9 cellular contexts compared by ENCODE assay signal in the genomic region with DNA sequence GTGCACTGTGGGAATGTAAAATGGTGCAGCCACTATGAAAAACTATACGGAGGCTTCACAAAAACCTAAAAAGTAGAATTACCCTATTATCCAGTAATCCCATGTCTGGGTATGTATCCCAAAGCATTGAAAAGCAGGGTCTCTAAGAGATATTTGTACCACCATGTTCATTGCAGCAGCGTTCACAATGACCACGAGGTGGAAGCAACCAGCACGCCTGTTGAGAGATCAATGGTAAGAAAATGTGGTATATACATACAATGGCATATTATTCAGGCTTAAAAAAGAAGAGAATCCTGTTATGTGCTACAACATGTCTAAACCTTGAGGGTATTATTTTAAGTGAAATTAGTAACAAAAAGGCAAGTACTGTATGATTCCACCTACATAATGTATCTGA. TPM values are rescaled to one million over a fixed set of nuclear protein-coding genes. Genes with fewer than 3 reads are reported as not detected.
DNase-seq lines count a peak whose midpoint lies in the region; ATAC-seq and TF ChIP-seq lines count a peak whose summit lies in the region.
"Had no signal": no experiment of that assay in that cellular context is flagged by ENCODE, and none has a peak within 500 bp of the region (broad histone marks: within the 10 kb centered on the region; RNA-seq: fewer than 3 reads in every experiment).

No MANE protein-coding gene starts in this region.

- H3K9me3 Mint-ChIP-seq in Calu3 (ENCODE audit: low read depth, unreplicated experiment): no peaks in the 10 kb centered on the region
- H3K9me3 Mint-ChIP-seq in activated B cell treated with CpG ODN at 0.5 μM for 24 hours: peaks cover 2% of the 10 kb centered on the region
- peaks cover 0 to 8% (median 0%) of the 10 kb centered on the region in 11 donors for H3K9me3 Mint-ChIP-seq in naive thymus-derived CD4-positive, alpha-beta T cell

- no peak for ATAC-seq in activated B cell treated with CpG ODN at 0.5 μM for 24 hours (ENCODE audit: low read depth)
- no peak for ATAC-seq in naive thymus-derived CD4-positive, alpha-beta T cell
- no peak for ATAC-seq in HG03432 (IDR thresholded peaks at IDR 0.05; ENCODE audit: unreplicated experiment)
- ATAC-seq in omental fat pad (ENCODE audit: low FRiP score): no peak
- ATAC-seq in GM18517 (IDR thresholded peaks at IDR 0.05; ENCODE audit: unreplicated experiment): no peak

- intact Hi-C loops in Calu3 (cut with micrococcal nuclease; ENCODE audit: unreplicated experiment) (loop anchor here (5.0 kb wide), 1 partner anchor 67 kb away; no protein-coding TSS in a partner anchor), activated B cell treated with CpG ODN at 0.5 μM for 24 hours (cut with micrococcal nuclease) (loop anchor here (2.0 to 5.0 kb wide), 3 partner anchors 46 to 603 kb away; a partner anchor contains a TSS), posterior vena cava (cut with DNase I) (no loop called here)
- intact Hi-C loops in naive thymus-derived CD4-positive, alpha-beta T cell (cut with micrococcal nuclease): loop anchor here (5.0 to 10.0 kb wide), 4 partner anchors 47 to 840 kb away; a partner anchor contains a TSS

- peak overlapping the region; percentile 91 for H3K4me3 ChIP-seq in naive thymus-derived CD4-positive, alpha-beta T cell (ENCODE audit: low read length)

- H3K36me3 Mint-ChIP-seq in Calu3 (ENCODE audit: insufficient read depth, unreplicated experiment): peaks cover 29% of the 10 kb centered on the region
- peaks cover 16% of the 10 kb centered on the region for H3K36me3 Mint-ChIP-seq in activated B cell treated with CpG ODN at 0.5 μM for 24 hours (ENCODE audit: low read depth)
- peaks cover 8 to 21% (median 17%) of the 10 kb centered on the region in 5 donors for H3K36me3 Mint-ChIP-seq in naive thymus-derived CD4-positive, alpha-beta T cell

- H3K27me3 ChIP-seq in naive thymus-derived CD4-positive, alpha-beta T cell (ENCODE audit: control insufficient read depth in 2 of 2, insufficient read depth in 2 of 2, low read length in 2 of 2): no peaks in the 10 kb centered on the region

- peaks cover 0 to 11% (median 0%) of the 10 kb centered on the region in 3 experiments for H3K36me3 ChIP-seq in naive thymus-derived CD4-positive, alpha-beta T cell (ENCODE audit: control insufficient read depth in 2 of 3, insufficient read depth in 3 of 3, low read length in 3 of 3)

- H3K9me3 ChIP-seq in naive thymus-derived CD4-positive, alpha-beta T cell (ENCODE audit: control insufficient read depth in 2 of 3, low read length in 3 of 3): no peaks in the 10 kb centered on the region

- no peaks in the 10 kb centered on the region for H3K27me3 Mint-ChIP-seq in Calu3 (ENCODE audit: unreplicated experiment)
- H3K27me3 Mint-ChIP-seq in activated B cell treated with CpG ODN at 0.5 μM for 24 hours: no peaks in the 10 kb centered on the region
- H3K27me3 Mint-ChIP-seq in naive thymus-derived CD4-positive, alpha-beta T cell: peaks cover 0 to 24% (median 5%) of the 10 kb centered on the region in 5 donors

- no peak for TF ChIP-seq CTCF in Calu3 (IDR thresholded peaks at IDR 0.05; ENCODE audit: unreplicated experiment)
- no peak for TF ChIP-seq CTCF in activated B cell treated with CpG ODN at 0.5 μM for 24 hours (IDR thresholded peaks at IDR 0.05)
- TF ChIP-seq CTCF in omental fat pad (IDR thresholded peaks at IDR 0.05): no peak

- H3K4me1 ChIP-seq in naive thymus-derived CD4-positive, alpha-beta T cell (ENCODE audit: control insufficient read depth in 2 of 2, insufficient read depth in 2 of 2, low read length in 2 of 2): peaks cover 12 to 13% of the 10 kb centered on the region in 2 donors

- H3K27ac Mint-ChIP-seq in Calu3 (ENCODE audit: unreplicated experiment): peak overlapping the region; percentile 88
- H3K27ac Mint-ChIP-seq in activated B cell treated with CpG ODN at 0.5 μM for 24 hours: no peak overlapping the region
- H3K27ac Mint-ChIP-seq in naive thymus-derived CD4-positive, alpha-beta T cell: peak overlapping the region in 6 of 9 donors; percentile 34 to 87 (median 64)

- H3K4me3 Mint-ChIP-seq in Calu3 (ENCODE audit: low read depth, unreplicated experiment) (peak overlapping the region; percentile 72), activated B cell treated with CpG ODN at 0.5 μM for 24 hours (peak overlapping the region; percentile 91)
- H3K4me3 Mint-ChIP-seq in naive thymus-derived CD4-positive, alpha-beta T cell: peak overlapping the region; percentile 90 to 95 (median 94)

- H3K4me1 Mint-ChIP-seq in Calu3 (ENCODE audit: low read depth, unreplicated experiment) (peaks cover 35% of the 10 kb centered on the region), activated B cell treated with CpG ODN at 0.5 μM for 24 hours (peaks cover 24% of the 10 kb centered on the region)
- peaks cover 19 to 47% (median 37%) of the 10 kb centered on the region in 7 donors for H3K4me1 Mint-ChIP-seq in naive thymus-derived CD4-positive, alpha-beta T cell

- no TSS peak for BruUV-seq in Calu3 (replicated peaks; lab: Mats Ljungman, UMichigan)

- no peak overlapping the region for H3K27ac ChIP-seq in naive thymus-derived CD4-positive, alpha-beta T cell (ENCODE audit: low read depth, low read length)

- CTCF ChIA-PET in Calu3 (lab: Charles Lee) (no interaction called here), activated B cell treated with CpG ODN at 0.5 μM for 24 hours (lab: Charles Lee) (no interaction called here)
- CTCF ChIA-PET in naive thymus-derived CD4-positive, alpha-beta T cell (lab: Charles Lee): no interaction called here

- DNase-seq in Calu3 (peak; percentile 9), HT1080 (ENCODE audit: low read depth) (peak; percentile 34), activated B cell treated with CpG ODN at 0.5 μM for 24 hours (no peak), posterior vena cava (ENCODE audit: low spot score) (no peak), omental fat pad (ENCODE audit: low spot score) (no peak)
- DNase-seq in naive thymus-derived CD4-positive, alpha-beta T cell: no peak
- DNase-seq: activated CD4-positive, CD25-positive, alpha-beta regulatory T cell treated with anti-CD3 and anti-CD28 coated beads, Interleukin-2, amount 50 U/mL, for 72 hours had no signal

- POLR2A ChIA-PET in activated B cell treated with CpG ODN at 0.5 μM for 24 hours (lab: Charles Lee): interaction anchor here (1.5 to 2.0 kb wide), 2 partner anchors 9 to 26 kb away, joined by 4 to 8 read pairs; a partner anchor contains a TSS
- POLR2A ChIA-PET in naive thymus-derived CD4-positive, alpha-beta T cell (lab: Charles Lee): no interaction called here

RNA-seq across cellular contexts. Expression of a gene that starts 0.9 kb away (rescaled TPM):
- 22.4 and 24.3 TPM in 2 replicates for total RNA-seq in Calu3 (2022)
- total RNA-seq in HT1080 (2014; rRNA removed; shearing (Covaris generic)): 14.8 and 25.8 TPM in 2 replicates
- polyA plus RNA-seq in HT1080 (2015; cell fraction: cytosol; rRNA removed): 11.5 and 16.5 TPM in 2 replicates
- 2.4 and 7.7 TPM in 2 replicates for polyA plus RNA-seq in HT1080 (2015; cell fraction: nucleus; rRNA removed)
- 26.4 and 30.0 TPM in 2 replicates for total RNA-seq in activated B cell treated with CpG ODN at 0.5 μM for 24 hours
- total RNA-seq in naive thymus-derived CD4-positive, alpha-beta T cell: 10 to 100 TPM; 10.5 to 18.0 (median 15.2) TPM
- polyA plus RNA-seq in naive thymus-derived CD4-positive, alpha-beta T cell: 10 to 100 TPM; 11.6 to 11.7 TPM
- total RNA-seq in posterior vena cava: 10 to 100 TPM; 15.3 to 16.5 TPM
- 1 to 10 TPM; 3.8 to 9.8 (median 6.4) TPM for total RNA-seq in omental fat pad

RNA-seq across cellular contexts. Expression of a gene that starts 27.1 kb away (rescaled TPM):
- total RNA-seq in Calu3 (2022) (41.5 and 48.1 TPM in 2 replicates), activated B cell treated with CpG ODN at 0.5 μM for 24 hours (11.1 and 12.6 TPM in 2 replicates), posterior vena cava (10 to 100 TPM; 47.2 to 63.5 TPM), omental fat pad (10 to 100 TPM; 38.6 to 67.4 (median 60.0) TPM)
- total RNA-seq in HT1080 (2014; rRNA removed; shearing (Covaris generic)): 4.5 and 10.2 TPM in 2 replicates
- 1.8 and 4.1 TPM in 2 replicates for polyA plus RNA-seq in HT1080 (2015; cell fraction: cytosol; rRNA removed)
- 1.3 and 3.2 TPM in 2 replicates for polyA plus RNA-seq in HT1080 (2015; cell fraction: nucleus; rRNA removed)
- total RNA-seq in naive thymus-derived CD4-positive, alpha-beta T cell: 10 to 100 TPM in 1 of 5 experiments, 1 to 10 TPM in 4; 2.0 to 12.7 (median 2.6) TPM
- polyA plus RNA-seq in naive thymus-derived CD4-positive, alpha-beta T cell: under 1 TPM; 0.08 to 0.12 TPM

Comparison
In these comparisons a context has a peak if more than half of its experiments do, and no peak if none do; other contexts are left out.
1. DNase-seq: peak in Calu3 (single experiment) and HT1080 (single experiment); none in activated B cell treated with CpG ODN at 0.5 μM for 24 hours (single experiment), naive thymus-derived CD4-positive, alpha-beta T cell (0 of 9), posterior vena cava (single experiment) and omental fat pad (single experiment).
2. intact Hi-C loops: an anchor here in Calu3 (5.0 kb wide), activated B cell treated with CpG ODN at 0.5 μM for 24 hours (2.0 to 5.0 kb wide) and naive thymus-derived CD4-positive, alpha-beta T cell (5.0 to 10.0 kb wide); none called in posterior vena cava.
3. Peak in every context shown above with its lines, with median percentiles within 50 percentile points of each other: H3K4me3 Mint-ChIP-seq.